In genomic region chr11:130160460-130161090, GRCh38 we compare ENCODE assay signal across 1 cellular context.
TF ChIP-seq lines count a peak whose summit lies in the region.

No MANE protein-coding gene starts in this region.

TF ChIP-seq in HepG2, 621 proteins besides CTCF, POLR2A, EP300 and RAD21:
- TF ChIP-seq, protein P1, sequence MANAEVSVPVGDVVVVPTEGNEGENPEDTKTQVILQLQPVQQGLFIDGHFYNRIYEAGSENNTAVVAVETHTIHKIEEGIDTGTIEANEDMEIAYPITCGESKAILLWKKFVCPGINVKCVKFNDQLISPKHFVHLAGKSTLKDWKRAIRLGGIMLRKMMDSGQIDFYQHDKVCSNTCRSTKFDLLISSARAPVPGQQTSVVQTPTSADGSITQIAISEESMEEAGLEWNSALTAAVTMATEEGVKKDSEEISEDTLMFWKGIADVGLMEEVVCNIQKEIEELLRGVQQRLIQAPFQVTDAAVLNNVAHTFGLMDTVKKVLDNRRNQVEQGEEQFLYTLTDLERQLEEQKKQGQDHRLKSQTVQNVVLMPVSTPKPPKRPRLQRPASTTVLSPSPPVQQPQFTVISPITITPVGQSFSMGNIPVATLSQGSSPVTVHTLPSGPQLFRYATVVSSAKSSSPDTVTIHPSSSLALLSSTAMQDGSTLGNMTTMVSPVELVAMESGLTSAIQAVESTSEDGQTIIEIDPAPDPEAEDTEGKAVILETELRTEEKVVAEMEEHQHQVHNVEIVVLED (CRISPR knock-in tag; IDR thresholded peaks at IDR 0.05; ENCODE audit: borderline replicate concordance) = no peak
- TF ChIP-seq, protein P2, sequence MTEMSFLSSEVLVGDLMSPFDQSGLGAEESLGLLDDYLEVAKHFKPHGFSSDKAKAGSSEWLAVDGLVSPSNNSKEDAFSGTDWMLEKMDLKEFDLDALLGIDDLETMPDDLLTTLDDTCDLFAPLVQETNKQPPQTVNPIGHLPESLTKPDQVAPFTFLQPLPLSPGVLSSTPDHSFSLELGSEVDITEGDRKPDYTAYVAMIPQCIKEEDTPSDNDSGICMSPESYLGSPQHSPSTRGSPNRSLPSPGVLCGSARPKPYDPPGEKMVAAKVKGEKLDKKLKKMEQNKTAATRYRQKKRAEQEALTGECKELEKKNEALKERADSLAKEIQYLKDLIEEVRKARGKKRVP (CRISPR knock-in tag; IDR thresholded peaks at IDR 0.05) = no peak
- no peak for TF ChIP-seq HDAC1 (CRISPR knock-in tag; IDR thresholded peaks at IDR 0.05)
- no peak for TF ChIP-seq ZNF614 (CRISPR knock-in tag; IDR thresholded peaks at IDR 0.05; ENCODE audit: borderline replicate concordance)
- TF ChIP-seq NRL (CRISPR knock-in tag; IDR thresholded peaks at IDR 0.05; ENCODE audit: borderline replicate concordance) = no peak
- TF ChIP-seq, protein P3, sequence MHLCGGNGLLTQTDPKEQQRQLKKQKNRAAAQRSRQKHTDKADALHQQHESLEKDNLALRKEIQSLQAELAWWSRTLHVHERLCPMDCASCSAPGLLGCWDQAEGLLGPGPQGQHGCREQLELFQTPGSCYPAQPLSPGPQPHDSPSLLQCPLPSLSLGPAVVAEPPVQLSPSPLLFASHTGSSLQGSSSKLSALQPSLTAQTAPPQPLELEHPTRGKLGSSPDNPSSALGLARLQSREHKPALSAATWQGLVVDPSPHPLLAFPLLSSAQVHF (CRISPR knock-in tag; IDR thresholded peaks at IDR 0.05) = no peak
- no peak for TF ChIP-seq RARA (CRISPR knock-in tag; IDR thresholded peaks at IDR 0.05)
- no peak for TF ChIP-seq XBP1 (CRISPR knock-in tag; IDR thresholded peaks at IDR 0.05)
- TF ChIP-seq ATF7 (IDR thresholded peaks at IDR 0.05) = no peak
- no peak for TF ChIP-seq ATF7 (CRISPR knock-in tag; IDR thresholded peaks at IDR 0.05)
- TF ChIP-seq ZNF558 (CRISPR knock-in tag; IDR thresholded peaks at IDR 0.05; ENCODE audit: borderline replicate concordance) = no peak
- TF ChIP-seq NFIB (CRISPR knock-in tag; IDR thresholded peaks at IDR 0.05; ENCODE audit: borderline replicate concordance) = no peak
- TF ChIP-seq AHR (CRISPR knock-in tag; IDR thresholded peaks at IDR 0.05) = no peak
- no peak for TF ChIP-seq RARG (CRISPR knock-in tag; IDR thresholded peaks at IDR 0.05; ENCODE audit: low read depth)
- TF ChIP-seq, protein P4, sequence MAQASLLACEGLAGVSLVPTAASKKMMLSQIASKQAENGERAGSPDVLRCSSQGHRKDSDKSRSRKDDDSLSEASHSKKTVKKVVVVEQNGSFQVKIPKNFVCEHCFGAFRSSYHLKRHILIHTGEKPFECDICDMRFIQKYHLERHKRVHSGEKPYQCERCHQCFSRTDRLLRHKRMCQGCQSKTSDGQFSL (CRISPR knock-in tag; IDR thresholded peaks at IDR 0.05) = no peak
- no peak for TF ChIP-seq RCOR2 (CRISPR knock-in tag; IDR thresholded peaks at IDR 0.05)
- TF ChIP-seq, protein P5, sequence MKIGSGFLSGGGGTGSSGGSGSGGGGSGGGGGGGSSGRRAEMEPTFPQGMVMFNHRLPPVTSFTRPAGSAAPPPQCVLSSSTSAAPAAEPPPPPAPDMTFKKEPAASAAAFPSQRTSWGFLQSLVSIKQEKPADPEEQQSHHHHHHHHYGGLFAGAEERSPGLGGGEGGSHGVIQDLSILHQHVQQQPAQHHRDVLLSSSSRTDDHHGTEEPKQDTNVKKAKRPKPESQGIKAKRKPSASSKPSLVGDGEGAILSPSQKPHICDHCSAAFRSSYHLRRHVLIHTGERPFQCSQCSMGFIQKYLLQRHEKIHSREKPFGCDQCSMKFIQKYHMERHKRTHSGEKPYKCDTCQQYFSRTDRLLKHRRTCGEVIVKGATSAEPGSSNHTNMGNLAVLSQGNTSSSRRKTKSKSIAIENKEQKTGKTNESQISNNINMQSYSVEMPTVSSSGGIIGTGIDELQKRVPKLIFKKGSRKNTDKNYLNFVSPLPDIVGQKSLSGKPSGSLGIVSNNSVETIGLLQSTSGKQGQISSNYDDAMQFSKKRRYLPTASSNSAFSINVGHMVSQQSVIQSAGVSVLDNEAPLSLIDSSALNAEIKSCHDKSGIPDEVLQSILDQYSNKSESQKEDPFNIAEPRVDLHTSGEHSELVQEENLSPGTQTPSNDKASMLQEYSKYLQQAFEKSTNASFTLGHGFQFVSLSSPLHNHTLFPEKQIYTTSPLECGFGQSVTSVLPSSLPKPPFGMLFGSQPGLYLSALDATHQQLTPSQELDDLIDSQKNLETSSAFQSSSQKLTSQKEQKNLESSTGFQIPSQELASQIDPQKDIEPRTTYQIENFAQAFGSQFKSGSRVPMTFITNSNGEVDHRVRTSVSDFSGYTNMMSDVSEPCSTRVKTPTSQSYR (CRISPR knock-in tag; IDR thresholded peaks at IDR 0.05; ENCODE audit: borderline replicate concordance) = no peak
